Comparison of ENCODE assay signal across 34 cellular contexts in the genomic region with DNA sequence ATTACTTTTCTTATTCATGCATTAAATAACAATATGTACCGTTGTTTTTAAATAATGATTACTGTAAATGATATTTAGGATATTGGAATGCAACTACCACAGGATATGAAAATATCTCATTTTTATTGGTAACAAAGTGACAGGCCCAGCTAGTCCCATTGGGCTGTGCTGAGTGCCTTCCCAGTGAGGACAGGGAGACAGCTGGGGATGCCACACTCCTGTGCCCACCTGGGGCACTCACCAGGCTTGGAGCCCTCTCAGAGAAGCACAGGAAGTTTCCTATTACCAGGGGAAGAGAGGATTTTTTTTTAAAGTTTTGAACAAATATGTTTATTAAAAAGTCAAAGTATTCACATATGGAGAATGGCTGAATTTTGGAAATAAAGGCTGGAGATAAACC. TPM values are rescaled to one million over a fixed set of nuclear protein-coding genes. Genes with fewer than 3 reads are reported as not detected.
"Had no signal": no experiment of that assay in that cellular context is flagged by ENCODE, and none has a peak within 500 bp of the region (broad histone marks: within the 10 kb centered on the region; RNA-seq: fewer than 3 reads in every experiment).

No MANE protein-coding gene starts in this region.

- FAIRE-seq: colon, endometrium, endothelial cell of umbilical vein, frontal cortex had no signal

- H3K9me3 Mint-ChIP-seq: activated B cell treated with CpG ODN at 0.5 μM for 24 hours; activated CD4-positive, alpha-beta memory T cell treated with anti-CD3 and anti-CD28 coated beads for 36 hours; activated CD4-positive, alpha-beta T cell treated with anti-CD3 and anti-CD28 coated beads, Interleukin-2, amount 10 ng/mL, durations not matched to agents 24 days and 14 days; activated T-cell treated with anti-CD3 and anti-CD28 coated beads, Interleukin-2, amount 50 U/mL, for 24 hours; activated T-helper 17 cell treated with anti-CD3 and anti-CD28 coated beads, Interleukin-2, amount 50 U/mL, for 72 hours; effector memory CD8-positive, alpha-beta T cell; T-helper 2 cell treated with Interferon-gamma antibody and Interleukin-4, amounts not matched to agents 5 μg/mL and 100 μg/mL, for 36 hours had no signal

- ATAC-seq: activated CD4-positive, CD25-positive, alpha-beta regulatory T cell treated with anti-CD3 and anti-CD28 coated beads, Interleukin-2, amount 50 U/mL, for 24 hours; activated CD8-positive, alpha-beta memory T cell treated with anti-CD3 and anti-CD28 coated beads, Interleukin-2, amount 10 ng/mL, durations not matched to agents 7 days and 5 days; activated CD8-positive, alpha-beta T cell treated with anti-CD3 and anti-CD28 coated beads, Interleukin-2, amount 10 ng/mL, durations not matched to agents 7 days and 5 days; activated T-helper 17 cell treated with anti-CD3 and anti-CD28 coated beads, Interleukin-2, amount 50 U/mL, for 72 hours; body of pancreas; effector memory CD8-positive, alpha-beta T cell; T-helper 17 cell had no signal

- DNase-seq: activated B cell treated with CpG ODN at 0.5 μM for 24 hours; activated CD4-positive, alpha-beta memory T cell treated with anti-CD3 and anti-CD28 coated beads for 36 hours; activated CD4-positive, alpha-beta T cell treated with anti-CD3 and anti-CD28 coated beads, Interleukin-2, amount 10 ng/mL, durations not matched to agents 24 days and 14 days; activated CD8-positive, alpha-beta memory T cell treated with anti-CD3 and anti-CD28 coated beads, Interleukin-2, amount 50 U/mL, for 4 hours; activated CD8-positive, alpha-beta T cell treated with anti-CD3 and anti-CD28 coated beads, Interleukin-2, amount 10 ng/mL, durations not matched to agents 7 days and 5 days; activated effector memory CD4-positive, alpha-beta T cell treated with Interleukin-2 at 50 U/mL for 16 hours; activated gamma-delta T cell treated with Interleukin-2 at 50 U/mL for 16 hours; activated naive CD4-positive, alpha-beta T cell treated with anti-CD3 and anti-CD28 coated beads, Interleukin-2, amount 50 U/mL, for 16 hours; activated naive CD4-positive, alpha-beta T cell treated with Interleukin-2 at 50 U/mL for 16 hours; activated T-cell treated with anti-CD3 and anti-CD28 coated beads for 4 hours; activated T-cell treated with anti-CD3 and anti-CD28 coated beads, Interleukin-2, amount 50 U/mL, for 24 hours; amniotic stem cell; anterior cingulate cortex; body of pancreas; caudate nucleus; cortex of kidney; dermis blood vessel endothelial cell; effector CD4-positive, alpha-beta T cell; effector memory CD8-positive, alpha-beta T cell; foreskin fibroblast; T-helper 1 cell; T-helper 17 cell; T1000; WERI-Rb-1 had no signal

- H3K4me3 Mint-ChIP-seq: activated B cell treated with CpG ODN at 0.5 μM for 24 hours; activated CD4-positive, alpha-beta memory T cell treated with anti-CD3 and anti-CD28 coated beads for 36 hours; activated CD4-positive, alpha-beta T cell treated with anti-CD3 and anti-CD28 coated beads, Interleukin-2, amount 10 ng/mL, durations not matched to agents 24 days and 14 days; activated CD8-positive, alpha-beta memory T cell treated with anti-CD3 and anti-CD28 coated beads, Interleukin-2, amount 10 ng/mL, durations not matched to agents 7 days and 5 days; activated CD8-positive, alpha-beta T cell treated with anti-CD3 and anti-CD28 coated beads, Interleukin-2, amount 10 ng/mL, durations not matched to agents 7 days and 5 days; activated naive CD8-positive, alpha-beta T cell; activated T-cell treated with anti-CD3 and anti-CD28 coated beads, Interleukin-2, amount 50 U/mL, for 24 hours; activated T-helper 17 cell treated with anti-CD3 and anti-CD28 coated beads, Interleukin-2, amount 50 U/mL, for 72 hours; effector memory CD8-positive, alpha-beta T cell; T-helper 17 cell; T-helper 2 cell treated with Interferon-gamma antibody and Interleukin-4, amounts not matched to agents 5 μg/mL and 100 μg/mL, for 36 hours had no signal

- H3K27me3 ChIP-seq: body of pancreas had no signal

- H3K27ac ChIP-seq: body of pancreas, epithelial cell of prostate, WERI-Rb-1 had no signal

- H3K36me3 Mint-ChIP-seq: activated CD4-positive, alpha-beta memory T cell treated with anti-CD3 and anti-CD28 coated beads for 36 hours; activated CD8-positive, alpha-beta memory T cell treated with anti-CD3 and anti-CD28 coated beads, Interleukin-2, amount 10 ng/mL, durations not matched to agents 7 days and 5 days; activated naive CD8-positive, alpha-beta T cell had no signal

- H3K4me1 ChIP-seq: body of pancreas had no signal

- H3K27ac Mint-ChIP-seq: activated B cell treated with CpG ODN at 0.5 μM for 24 hours; activated CD4-positive, alpha-beta memory T cell treated with anti-CD3 and anti-CD28 coated beads for 36 hours; activated CD4-positive, alpha-beta T cell treated with anti-CD3 and anti-CD28 coated beads, Interleukin-2, amount 10 ng/mL, durations not matched to agents 24 days and 14 days; activated CD8-positive, alpha-beta memory T cell treated with anti-CD3 and anti-CD28 coated beads, Interleukin-2, amount 10 ng/mL, durations not matched to agents 7 days and 5 days; activated CD8-positive, alpha-beta T cell treated with anti-CD3 and anti-CD28 coated beads, Interleukin-2, amount 10 ng/mL, durations not matched to agents 7 days and 5 days; activated naive CD8-positive, alpha-beta T cell; activated T-cell treated with anti-CD3 and anti-CD28 coated beads, Interleukin-2, amount 50 U/mL, for 24 hours; activated T-helper 17 cell treated with anti-CD3 and anti-CD28 coated beads, Interleukin-2, amount 50 U/mL, for 72 hours; effector memory CD8-positive, alpha-beta T cell; T-helper 17 cell; T-helper 2 cell treated with Interferon-gamma antibody and Interleukin-4, amounts not matched to agents 5 μg/mL and 100 μg/mL, for 36 hours had no signal

- H3K4me3 ChIP-seq: body of pancreas had no signal

- H3K9me3 ChIP-seq: body of pancreas had no signal

- H3K4me1 Mint-ChIP-seq: activated B cell treated with CpG ODN at 0.5 μM for 24 hours had no signal

RNA-seq across cellular contexts. Expression of a gene that starts 48.9 kb away (rescaled TPM):
- total RNA-seq: activated B cell treated with CpG ODN at 0.5 μM for 24 hours had no signal
